Comparison of ENCODE assay signal across 17 cellular contexts in genomic region chr2:20346565-20347127, GRCh38. TPM values are rescaled to one million over a fixed set of nuclear protein-coding genes. Genes with fewer than 3 reads are reported as not detected.
A peak's percentile ranks its signal among the peaks of the same experiment; 100 is the strongest.
DNase-seq lines count a peak whose midpoint lies in the region; ATAC-seq and TF ChIP-seq lines count a peak whose summit lies in the region.
"Had no signal": no experiment of that assay in that cellular context is flagged by ENCODE, and none has a peak within 500 bp of the region (broad histone marks: within the 10 kb centered on the region; RNA-seq: fewer than 3 reads in every experiment).

No MANE protein-coding gene starts in this region.

- ATAC-seq in stimulated activated naive CD8-positive, alpha-beta T cell treated with anti-CD3 and anti-CD28 coated beads, Interleukin-15, Interleukin-2, amounts not matched to agents 100 U/mL and 50 U/mL, for 24 hours = no peak
- no peak for ATAC-seq in activated T-helper 17 cell treated with anti-CD3 and anti-CD28 coated beads, Interleukin-2, amount 50 U/mL, for 72 hours (replicated peaks)
- ATAC-seq: foreskin keratinocyte, Panc1 had no signal

- H3K9me3 ChIP-seq in liver (ENCODE audit: control insufficient read depth in 4 of 4, low read length in 3 of 4) = no peaks in the 10 kb centered on the region
- H3K9me3 ChIP-seq: colonic mucosa, left ventricle myocardium inferior, upper lobe of left lung had no signal

- TF ChIP-seq RAD21 in liver (IDR thresholded peaks at IDR 0.05) = no peak

- peak overlapping the region; percentile 75 for H3K27ac Mint-ChIP-seq in stimulated activated naive CD8-positive, alpha-beta T cell treated with anti-CD3 and anti-CD28 coated beads, Interleukin-15, Interleukin-2, amounts not matched to agents 100 ng/mL and 50 ng/mL, for 24 hours
- peak overlapping the region; percentile 13 for H3K27ac Mint-ChIP-seq in activated T-helper 17 cell treated with anti-CD3 and anti-CD28 coated beads, Interleukin-2, amount 50 U/mL, for 72 hours
- peak overlapping the region; percentile 38 for H3K27ac Mint-ChIP-seq in type B pancreatic cell

- H3K36me3 ChIP-seq in liver (ENCODE audit: control insufficient read depth in 4 of 4, insufficient read depth in 3 of 4, low read depth in 1 of 4, low read length in 3 of 4) = peaks cover 0 to 4% (median 0%) of the 10 kb centered on the region in 4 donors
- H3K36me3 ChIP-seq: colonic mucosa, left ventricle myocardium inferior, upper lobe of left lung had no signal

- H3K27ac ChIP-seq in liver (ENCODE audit: low read depth in 1 of 2, low read length in 2 of 2) = peak overlapping the region; percentile 28 to 34
- H3K27ac ChIP-seq: colonic mucosa, foreskin keratinocyte, left ventricle myocardium inferior had no signal

- WGBS in liver = 38% methylated on average over 2 of the region's 2 CpGs

- DNase-seq in stimulated activated naive CD8-positive, alpha-beta T cell treated with anti-CD3 and anti-CD28 coated beads, Interleukin-15, Interleukin-2, amounts not matched to agents 100 U/mL and 50 U/mL, for 24 hours = no peak
- DNase-seq in type B pancreatic cell (ENCODE audit: extremely low spot score, unreplicated experiment) = no peak
- DNase-seq in OCI-M2 (lab: John Stamatoyannopoulos, UW; ENCODE audit: unreplicated experiment) = no peak
- DNase-seq in NOMO-1 treated with DMSO at 0.1 percent for 48 hours (lab: John Stamatoyannopoulos, UW; ENCODE audit: unreplicated experiment) = no peak
- DNase-seq in SW480 (ENCODE audit: low spot score) = no peak
- DNase-seq: activated naive CD4-positive, alpha-beta T cell; AML-193; colonic mucosa; foreskin keratinocyte; GDM1; left ventricle myocardium inferior; NCI-H2029; upper lobe of left lung had no signal

- H3K36me3 Mint-ChIP-seq in stimulated activated naive CD8-positive, alpha-beta T cell treated with anti-CD3 and anti-CD28 coated beads, Interleukin-15, Interleukin-2, amounts not matched to agents 100 ng/mL and 50 ng/mL, for 24 hours (ENCODE audit: low read depth) = peaks cover 35% of the 10 kb centered on the region
- peaks cover 56% of the 10 kb centered on the region for H3K36me3 Mint-ChIP-seq in activated T-helper 17 cell treated with anti-CD3 and anti-CD28 coated beads, Interleukin-2, amount 50 U/mL, for 72 hours (ENCODE audit: low read depth)
- peaks cover 21% of the 10 kb centered on the region for H3K36me3 Mint-ChIP-seq in type B pancreatic cell

- H3K4me3 ChIP-seq in liver (ENCODE audit: low read depth in 1 of 3, low read length in 3 of 3) = peak overlapping the region in 1 of 3 donors; percentile 22
- H3K4me3 ChIP-seq: colonic mucosa, left ventricle myocardium inferior, upper lobe of left lung had no signal

- peak overlapping the region; percentile 27 for H3K4me3 Mint-ChIP-seq in stimulated activated naive CD8-positive, alpha-beta T cell treated with anti-CD3 and anti-CD28 coated beads, Interleukin-15, Interleukin-2, amounts not matched to agents 100 ng/mL and 50 ng/mL, for 24 hours
- no peak overlapping the region for H3K4me3 Mint-ChIP-seq in activated T-helper 17 cell treated with anti-CD3 and anti-CD28 coated beads, Interleukin-2, amount 50 U/mL, for 72 hours
- peak overlapping the region; percentile 70 for H3K4me3 Mint-ChIP-seq in type B pancreatic cell

- no peaks in the 10 kb centered on the region for H3K27me3 Mint-ChIP-seq in stimulated activated naive CD8-positive, alpha-beta T cell treated with anti-CD3 and anti-CD28 coated beads, Interleukin-15, Interleukin-2, amounts not matched to agents 100 ng/mL and 50 ng/mL, for 24 hours
- H3K27me3 Mint-ChIP-seq in activated T-helper 17 cell treated with anti-CD3 and anti-CD28 coated beads, Interleukin-2, amount 50 U/mL, for 72 hours = no peaks in the 10 kb centered on the region
- no peaks in the 10 kb centered on the region for H3K27me3 Mint-ChIP-seq in type B pancreatic cell

- TF ChIP-seq CTCF in liver (IDR thresholded peaks at IDR 0.05; ENCODE audit: low read depth, low read length, missing input control) = no peak
- no peak for TF ChIP-seq CTCF in type B pancreatic cell (conservative IDR thresholded peaks at IDR 0.05)

- H3K4me1 Mint-ChIP-seq in stimulated activated naive CD8-positive, alpha-beta T cell treated with anti-CD3 and anti-CD28 coated beads, Interleukin-15, Interleukin-2, amounts not matched to agents 100 ng/mL and 50 ng/mL, for 24 hours (ENCODE audit: low read depth) = peaks cover 63% of the 10 kb centered on the region
- peaks cover 24% of the 10 kb centered on the region for H3K4me1 Mint-ChIP-seq in activated T-helper 17 cell treated with anti-CD3 and anti-CD28 coated beads, Interleukin-2, amount 50 U/mL, for 72 hours
- H3K4me1 Mint-ChIP-seq in type B pancreatic cell (ENCODE audit: unreplicated experiment) = peaks cover 39% of the 10 kb centered on the region

- H3K27me3 ChIP-seq in liver (ENCODE audit: control insufficient read depth in 4 of 4, insufficient read depth in 4 of 4, low read length in 3 of 4) = no peaks in the 10 kb centered on the region
- H3K27me3 ChIP-seq: colonic mucosa, foreskin keratinocyte, upper lobe of left lung had no signal

- H3K9me3 Mint-ChIP-seq in stimulated activated naive CD8-positive, alpha-beta T cell treated with anti-CD3 and anti-CD28 coated beads, Interleukin-15, Interleukin-2, amounts not matched to agents 100 ng/mL and 50 ng/mL, for 24 hours = no peaks in the 10 kb centered on the region
- H3K9me3 Mint-ChIP-seq in activated T-helper 17 cell treated with anti-CD3 and anti-CD28 coated beads, Interleukin-2, amount 50 U/mL, for 72 hours = no peaks in the 10 kb centered on the region
- H3K9me3 Mint-ChIP-seq in type B pancreatic cell = no peaks in the 10 kb centered on the region

- peaks cover 9 to 46% (median 32%) of the 10 kb centered on the region in 4 donors for H3K4me1 ChIP-seq in liver (ENCODE audit: control insufficient read depth in 4 of 4, insufficient read depth in 4 of 4, low read length in 3 of 4)

- H3K9ac ChIP-seq in liver (ENCODE audit: low read depth in 1 of 2, low read length in 2 of 2) = no peak overlapping the region

TF ChIP-seq in liver, 16 proteins besides CTCF, POLR2A, EP300 and RAD21:
- TF ChIP-seq HNF4A (conservative IDR thresholded peaks at IDR 0.05) = no peak
- no peak for TF ChIP-seq REST (IDR thresholded peaks at IDR 0.05)
- TF ChIP-seq NR2F2 (IDR thresholded peaks at IDR 0.05) = no peak
- no peak for TF ChIP-seq HNF4G (IDR thresholded peaks at IDR 0.05)
- no peak for TF ChIP-seq JUND (IDR thresholded peaks at IDR 0.05)
- TF ChIP-seq YY1 (IDR thresholded peaks at IDR 0.05) = no peak
- no peak for TF ChIP-seq ZBTB33 (IDR thresholded peaks at IDR 0.05)
- TF ChIP-seq FOXA2 (IDR thresholded peaks at IDR 0.05) = no peak
- TF ChIP-seq EGR1 (IDR thresholded peaks at IDR 0.05; ENCODE audit: low read depth in 2 of 2) = no peak
- TF ChIP-seq TAF1 (conservative IDR thresholded peaks at IDR 0.05) = no peak
- TF ChIP-seq FOXA1 (IDR thresholded peaks at IDR 0.05) = no peak
- TF ChIP-seq GABPA (IDR thresholded peaks at IDR 0.05 in 1 of 2, conservative IDR thresholded peaks at IDR 0.05 in 1 of 2) = no peak
- TF ChIP-seq RXRA (IDR thresholded peaks at IDR 0.05) = no peak
TF ChIP-seq in liver: peak in this region for 0.

RNA-seq across cellular contexts. Expression of gene PUM2, which starts 4.0 kb away (rescaled TPM):
- total RNA-seq in activated T-helper 17 cell treated with anti-CD3 and anti-CD28 coated beads, Interleukin-2, amount 50 U/mL, for 72 hours = 100 to 1,000 TPM; 113 to 120 TPM
- total RNA-seq in liver (10 to 100 TPM; 51.5 to 61.0 TPM), type B pancreatic cell (ENCODE audit: low replicate concordance) (98.5 and 112 TPM in 2 replicates)
- 10 to 100 TPM; 18.5 to 18.8 TPM for polyA plus RNA-seq in liver

Comparison
In these comparisons a context has a peak if more than half of its experiments do, and no peak if none do; other contexts are left out.
1. H3K27ac Mint-ChIP-seq: peak in every context shown above with its lines; median percentile 75 in stimulated activated naive CD8-positive, alpha-beta T cell treated with anti-CD3 and anti-CD28 coated beads, Interleukin-15, Interleukin-2, amounts not matched to agents 100 ng/mL and 50 ng/mL, for 24 hours; 38 in type B pancreatic cell; 13 in activated T-helper 17 cell treated with anti-CD3 and anti-CD28 coated beads, Interleukin-2, amount 50 U/mL, for 72 hours.